In genomic region chr4:76856183-76856969, GRCh38 we compare ENCODE assay signal across 11 cellular contexts. TPM values are rescaled to one million over a fixed set of nuclear protein-coding genes. Genes with fewer than 3 reads are reported as not detected.
DNase-seq lines count a peak whose midpoint lies in the region; ATAC-seq and TF ChIP-seq lines count a peak whose summit lies in the region.
"Had no signal": no experiment of that assay in that cellular context is flagged by ENCODE, and none has a peak within 500 bp of the region (broad histone marks: within the 10 kb centered on the region; RNA-seq: fewer than 3 reads in every experiment).

No MANE protein-coding gene starts in this region.

- H3K27me3 ChIP-seq in foreskin keratinocyte: peaks cover 18% of the 10 kb centered on the region

- H3K4me1 ChIP-seq in foreskin keratinocyte: no peaks in the 10 kb centered on the region

- ATAC-seq in GM21360 (IDR thresholded peaks at IDR 0.05; ENCODE audit: unreplicated experiment) (no peak), GM21737 (IDR thresholded peaks at IDR 0.05; ENCODE audit: unreplicated experiment) (no peak), foreskin keratinocyte (no peak), GM18909 (IDR thresholded peaks at IDR 0.05; ENCODE audit: poor library complexity, unreplicated experiment) (no peak)

- H3K9me3 Mint-ChIP-seq in chondrocyte (ENCODE audit: low read depth): no peaks in the 10 kb centered on the region

- peaks cover 38% of the 10 kb centered on the region for H3K4me1 Mint-ChIP-seq in chondrocyte (ENCODE audit: low read depth)

- no peak overlapping the region for H3K27ac ChIP-seq in foreskin keratinocyte
- H3K27ac ChIP-seq: SK-N-MC had no signal

- H3K27ac Mint-ChIP-seq in chondrocyte (ENCODE audit: unreplicated experiment): peak overlapping the region; percentile 83

- H3K4me3 Mint-ChIP-seq in chondrocyte (ENCODE audit: unreplicated experiment): no peak overlapping the region

- H3K27me3 Mint-ChIP-seq in chondrocyte (ENCODE audit: low read depth): no peaks in the 10 kb centered on the region

- H3K36me3 Mint-ChIP-seq in chondrocyte (ENCODE audit: low read depth): no peaks in the 10 kb centered on the region

- TF ChIP-seq CTCF in chondrocyte (IDR thresholded peaks at IDR 0.05): no peak
- TF ChIP-seq CTCF in foreskin keratinocyte (conservative IDR thresholded peaks at IDR 0.05): no peak

- DNase-seq in AG08395 (ENCODE audit: low spot score): peak; percentile 10
- peak; percentile 49 for DNase-seq in HuH-7 (ENCODE audit: low spot score)
- DNase-seq in chondrocyte (ENCODE audit: low spot score): no peak
- DNase-seq in midbrain (lab: John Stamatoyannopoulos, UW): peak; percentile 17
- no peak for DNase-seq in foreskin keratinocyte

RNA-seq across cellular contexts. Expression of gene SOWAHB, which starts 41.6 kb away (rescaled TPM):
- 2.6 to 4.8 TPM (median 4.8 TPM) in 3 replicates for total RNA-seq in chondrocyte
- total RNA-seq in foreskin keratinocyte: 0.03 and 0.07 TPM in 2 replicates
- not detected in 2 replicates for polyA plus RNA-seq in foreskin keratinocyte
- total RNA-seq: Daoy, lung microvascular endothelial cell had no signal

Comparison
In these comparisons a context has a peak if more than half of its experiments do, and no peak if none do; other contexts are left out.
1. DNase-seq: peak in AG08395 (single experiment), HuH-7 (single experiment) and midbrain (single experiment); none in chondrocyte (single experiment) and foreskin keratinocyte (0 of 2).